Comparison of ENCODE assay signal across 9 cellular contexts in genomic region chrX:154444755-154445246, GRCh38. TPM values are rescaled to one million over a fixed set of nuclear protein-coding genes. Genes with fewer than 3 reads are reported as not detected.
DNase-seq lines count a peak whose midpoint lies in the region; ATAC-seq and TF ChIP-seq lines count a peak whose summit lies in the region.
"Had no signal": no experiment of that assay in that cellular context is flagged by ENCODE, and none has a peak within 500 bp of the region (broad histone marks: within the 10 kb centered on the region; RNA-seq: fewer than 3 reads in every experiment).

No MANE protein-coding gene starts in this region.

- TF ChIP-seq POLR2A in adrenal gland (IDR thresholded peaks at IDR 0.05) (no peak), thyroid gland (IDR thresholded peaks at IDR 0.05) (no peak)

- no peaks in the 10 kb centered on the region for H3K9me3 Mint-ChIP-seq in activated T-cell treated with anti-CD3 and anti-CD28 coated beads, Interleukin-2, amount 50 U/mL, for 72 hours
- H3K9me3 Mint-ChIP-seq: central memory CD8-positive, alpha-beta T cell had no signal

- H3K4me3 Mint-ChIP-seq in activated T-cell treated with anti-CD3 and anti-CD28 coated beads, Interleukin-2, amount 50 U/mL, for 72 hours = peak overlapping the region; percentile 55 to 56

- H3K4me1 ChIP-seq in adrenal gland (replicated peaks in 1 of 2) = peaks cover 0 to 15% of the 10 kb centered on the region in 2 donors
- peaks cover 0 to 13% of the 10 kb centered on the region in 2 donors for H3K4me1 ChIP-seq in left lung
- peaks cover 11 to 14% of the 10 kb centered on the region in 2 donors for H3K4me1 ChIP-seq in thyroid gland

- peaks cover 0 to 6% of the 10 kb centered on the region in 2 donors for H3K36me3 Mint-ChIP-seq in activated T-cell treated with anti-CD3 and anti-CD28 coated beads, Interleukin-2, amount 50 U/mL, for 72 hours (ENCODE audit: insufficient read depth in 2 of 2)

- H3K27ac ChIP-seq in adrenal gland (peak overlapping the region in 3 of 5 donors; percentile 75 to 92 (median 79)), left lung (peak overlapping the region in 1 of 2 donors; percentile 74), thyroid gland (peak overlapping the region; percentile 21 to 68 (median 57))

- 48 to 80% (median 62%) methylated on average over 2 to 13 of the region's 13 CpGs for WGBS in adrenal gland, 4 donors
- 56% methylated on average over 9 of the region's 13 CpGs; no CpG with 5 or more reads in 1 of the 2 donors for WGBS in thyroid gland, 2 donors

- H3K4me3 ChIP-seq in adrenal gland = peak overlapping the region in 2 of 4 donors; percentile 24 to 65
- peak overlapping the region; percentile 44 to 66 for H3K4me3 ChIP-seq in left lung
- peak overlapping the region in 2 of 3 donors; percentile 14 to 51 for H3K4me3 ChIP-seq in thyroid gland (replicated peaks in 1 of 3)

- H3K36me3 ChIP-seq in adrenal gland (replicated peaks in 1 of 2) (peaks cover 0 to 46% of the 10 kb centered on the region in 2 donors), left lung (peaks cover 0 to 60% of the 10 kb centered on the region in 2 donors), thyroid gland (peaks cover 8 to 9% of the 10 kb centered on the region in 2 donors)

- no peak for ATAC-seq in activated T-cell treated with anti-CD3 and anti-CD28 coated beads, Interleukin-2, amount 50 U/mL, for 72 hours (replicated peaks in 1 of 2)
- no peak for ATAC-seq in left lung

- no peaks in the 10 kb centered on the region for H3K9me3 ChIP-seq in adrenal gland (replicated peaks in 1 of 3)
- no peaks in the 10 kb centered on the region for H3K9me3 ChIP-seq in left lung
- H3K9me3 ChIP-seq in thyroid gland = no peaks in the 10 kb centered on the region

- intact Hi-C loops in adrenal gland (cut with DNase I) = no loop called here
- intact Hi-C loops in left lung (cut with DNase I) = no loop called here
- intact Hi-C loops in thyroid gland (cut with DNase I) = no loop called here

- H3K27me3 Mint-ChIP-seq in activated T-cell treated with anti-CD3 and anti-CD28 coated beads, Interleukin-2, amount 50 U/mL, for 72 hours (ENCODE audit: low read depth) = no peaks in the 10 kb centered on the region
- H3K27me3 Mint-ChIP-seq: central memory CD8-positive, alpha-beta T cell had no signal

- H3K4me1 Mint-ChIP-seq in activated T-cell treated with anti-CD3 and anti-CD28 coated beads, Interleukin-2, amount 50 U/mL, for 72 hours (ENCODE audit: low read depth) = no peaks in the 10 kb centered on the region

- no peaks in the 10 kb centered on the region for H3K27me3 ChIP-seq in adrenal gland
- no peaks in the 10 kb centered on the region for H3K27me3 ChIP-seq in left lung
- H3K27me3 ChIP-seq in thyroid gland = no peaks in the 10 kb centered on the region

- no peak for TF ChIP-seq CTCF in adrenal gland (IDR thresholded peaks at IDR 0.05)
- no peak for TF ChIP-seq CTCF in left lung (IDR thresholded peaks at IDR 0.05)
- no peak for TF ChIP-seq CTCF in thyroid gland (IDR thresholded peaks at IDR 0.05)

- DNase-seq in activated T-cell treated with anti-CD3 and anti-CD28 coated beads, Interleukin-2, amount 50 U/mL, for 72 hours = no peak
- DNase-seq in activated T-cell treated with anti-CD3 and anti-CD28 coated beads for 4 hours (no peak), adrenal gland (no peak), left lung (no peak), thyroid gland (no peak), SHP77 treated with DMSO at 0.1 percent for 48 hours (lab: John Stamatoyannopoulos, UW) (no peak), H4 (ENCODE audit: low spot score) (no peak)
- no peak for DNase-seq in stimulated activated naive CD4-positive, alpha-beta T cell (lab: John Stamatoyannopoulos, UW)

- H3K27ac Mint-ChIP-seq in activated T-cell treated with anti-CD3 and anti-CD28 coated beads, Interleukin-2, amount 50 U/mL, for 72 hours = no peak overlapping the region

RNA-seq across cellular contexts. Expression of gene FAM50A, which starts 0.9 kb away (rescaled TPM):
- total RNA-seq in activated T-cell treated with anti-CD3 and anti-CD28 coated beads, Interleukin-2, amount 50 U/mL, for 72 hours = 10 to 100 TPM; 49.6 to 56.6 TPM
- total RNA-seq in adrenal gland = 10 to 100 TPM; 25.1 to 74.5 (median 50.0) TPM
- 100 to 1,000 TPM; 104 to 451 (median 241) TPM for polyA plus RNA-seq in adrenal gland
- total RNA-seq in left lung = 10 to 100 TPM; 72.6 to 82.1 TPM
- total RNA-seq in thyroid gland = 10 to 100 TPM; 39.9 to 76.3 (median 47.4) TPM
- 52.2 and 63.0 TPM in 2 replicates for total RNA-seq in H4 (2014; rRNA removed; shearing (Covaris generic))

RNA-seq across cellular contexts. Expression of gene GDI1, which starts 7.8 kb away (rescaled TPM):
- total RNA-seq in activated T-cell treated with anti-CD3 and anti-CD28 coated beads, Interleukin-2, amount 50 U/mL, for 72 hours = 100 to 1,000 TPM; 115 to 118 TPM
- total RNA-seq in adrenal gland = 100 to 1,000 TPM in 7 of 8 donors, 10 to 100 TPM in 1; 85.6 to 142 (median 113) TPM
- 100 to 1,000 TPM; 155 to 287 (median 216) TPM for polyA plus RNA-seq in adrenal gland
- total RNA-seq in left lung = 100 to 1,000 TPM; 107 to 108 TPM
- 10 to 100 TPM; 59.7 to 86.2 (median 78.1) TPM for total RNA-seq in thyroid gland
- total RNA-seq in H4 (2014; rRNA removed; shearing (Covaris generic)) = 62.2 and 68.0 TPM in 2 replicates

RNA-seq across cellular contexts. Expression of gene PLXNA3, which starts 13.3 kb away (rescaled TPM):
- 10 to 100 TPM; 39.4 to 42.9 TPM for total RNA-seq in activated T-cell treated with anti-CD3 and anti-CD28 coated beads, Interleukin-2, amount 50 U/mL, for 72 hours
- total RNA-seq in adrenal gland (10 to 100 TPM in 7 of 8 donors, 1 to 10 TPM in 1; 8.2 to 46.3 (median 24.5) TPM), left lung (10 to 100 TPM; 62.4 to 83.6 TPM), thyroid gland (10 to 100 TPM in 2 of 4 donors, 1 to 10 TPM in 2; 3.9 to 20.7 (median 14.1) TPM)
- 10 to 100 TPM; 22.3 to 83.6 (median 27.4) TPM for polyA plus RNA-seq in adrenal gland
- 1.6 and 1.9 TPM in 2 replicates for total RNA-seq in H4 (2014; rRNA removed; shearing (Covaris generic))

RNA-seq across cellular contexts. Expression of gene ATP6AP1, which starts 16.3 kb away (rescaled TPM):
- total RNA-seq in activated T-cell treated with anti-CD3 and anti-CD28 coated beads, Interleukin-2, amount 50 U/mL, for 72 hours = 10 to 100 TPM; 37.0 to 38.7 TPM
- 100 to 1,000 TPM in 5 of 8 donors, 10 to 100 TPM in 3; 68.8 to 170 (median 137) TPM for total RNA-seq in adrenal gland
- 100 to 1,000 TPM in 1 of 3 donors, 10 to 100 TPM in 2; 55.4 to 133 (median 56.8) TPM for polyA plus RNA-seq in adrenal gland
- total RNA-seq in left lung = 100 to 1,000 TPM; 139 to 168 TPM
- total RNA-seq in thyroid gland = 100 to 1,000 TPM in 1 of 4 donors, 10 to 100 TPM in 3; 69.0 to 172 (median 84.4) TPM
- 60.2 and 69.2 TPM in 2 replicates for total RNA-seq in H4 (2014; rRNA removed; shearing (Covaris generic))

RNA-seq across cellular contexts. Expression of gene TAFAZZIN, which starts 33.5 kb away (rescaled TPM):
- 100 to 1,000 TPM in 1 of 2 donors, 10 to 100 TPM in 1; 89.0 to 106 TPM for total RNA-seq in activated T-cell treated with anti-CD3 and anti-CD28 coated beads, Interleukin-2, amount 50 U/mL, for 72 hours
- 10 to 100 TPM; 18.1 to 47.1 (median 26.6) TPM for total RNA-seq in adrenal gland
- polyA plus RNA-seq in adrenal gland = 100 to 1,000 TPM in 2 of 3 donors, 1 to 10 TPM in 1; 8.6 to 142 (median 103) TPM
- total RNA-seq in left lung = 10 to 100 TPM; 34.7 to 45.5 TPM
- 10 to 100 TPM; 41.1 to 75.9 (median 59.0) TPM for total RNA-seq in thyroid gland
- 15.1 and 15.3 TPM in 2 replicates for total RNA-seq in H4 (2014; rRNA removed; shearing (Covaris generic))
